23 cellular contexts compared by ENCODE assay signal in genomic region chr7:79341902-79342301, GRCh38.
"Had no signal": no experiment of that assay in that cellular context is flagged by ENCODE, and none has a peak within 500 bp of the region (broad histone marks: within the 10 kb centered on the region; RNA-seq: fewer than 3 reads in every experiment).

No MANE protein-coding gene starts in this region.

- H3K9me3 ChIP-seq: gastroesophageal sphincter, mucosa of descending colon, right atrium auricular region, suprapubic skin, transverse colon had no signal

- H3K4me1 Mint-ChIP-seq: central memory CD8-positive, alpha-beta T cell; immature natural killer cell; naive B cell; stimulated activated naive CD8-positive, alpha-beta T cell treated with anti-CD3 and anti-CD28 coated beads, Interleukin-15, amount 100 ng/mL, for 72 hours; T-cell had no signal

- H3K9me3 Mint-ChIP-seq: naive B cell; neural progenitor cell; stimulated activated naive CD8-positive, alpha-beta T cell treated with anti-CD3 and anti-CD28 coated beads, Interleukin-15, amount 100 ng/mL, for 72 hours had no signal

- H2AFZ ChIP-seq: neural progenitor cell had no signal

- H3K4me3 Mint-ChIP-seq: central memory CD8-positive, alpha-beta T cell; immature natural killer cell; naive B cell; neural progenitor cell; stimulated activated naive CD8-positive, alpha-beta T cell treated with anti-CD3 and anti-CD28 coated beads, Interleukin-15, amount 100 ng/mL, for 72 hours; T-cell had no signal

- H3K9ac ChIP-seq: neural progenitor cell had no signal

- H3K27ac ChIP-seq: coronary artery, gastroesophageal sphincter, neural progenitor cell, right atrium auricular region, SK-N-MC, suprapubic skin, transverse colon had no signal

- H3K27me3 ChIP-seq: gastroesophageal sphincter, neural progenitor cell, right atrium auricular region, suprapubic skin, transverse colon had no signal

- H3K27me3 Mint-ChIP-seq: central memory CD8-positive, alpha-beta T cell; naive B cell; progenitor cell of endocrine pancreas had no signal

- H3K4me1 ChIP-seq: gastroesophageal sphincter, neural progenitor cell, right atrium auricular region, suprapubic skin, transverse colon had no signal

- H3K36me3 ChIP-seq: gastroesophageal sphincter, neural progenitor cell, right atrium auricular region, suprapubic skin, transverse colon had no signal

- H3K27ac Mint-ChIP-seq: immature natural killer cell; naive B cell; neural progenitor cell; progenitor cell of endocrine pancreas; stimulated activated naive CD8-positive, alpha-beta T cell treated with anti-CD3 and anti-CD28 coated beads, Interleukin-15, amount 100 ng/mL, for 72 hours; T-cell had no signal

- DNase-seq: activated CD4-positive, alpha-beta T cell treated with anti-CD3 and anti-CD28 coated beads, Interleukin-2, amount 50 U/mL, for 1 hour; activated CD4-positive, CD25-positive, alpha-beta regulatory T cell treated with anti-CD3 and anti-CD28 coated beads, Interleukin-2, amount 50 U/mL, for 72 hours; activated CD8-positive, alpha-beta memory T cell treated with anti-CD3 and anti-CD28 coated beads, Interleukin-2, amount 50 U/mL, for 4 hours; activated effector memory CD4-positive, alpha-beta T cell treated with Interleukin-2 at 50 U/mL for 16 hours; activated naive CD4-positive, alpha-beta T cell treated with anti-CD3 and anti-CD28 coated beads, Interleukin-2, amount 50 U/mL, for 16 hours; activated T-cell treated with anti-CD3 and anti-CD28 coated beads, Interleukin-2, amount 50 U/mL, for 48 hours; aorta; immature natural killer cell; left cardiac atrium; mammary epithelial cell; mucosa of descending colon; naive B cell; stimulated activated naive CD8-positive, alpha-beta T cell treated with anti-CD3 and anti-CD28 coated beads, Interleukin-15, amount 100 ng/mL, for 72 hours; T-cell; transverse colon had no signal

- H3K36me3 Mint-ChIP-seq: immature natural killer cell, naive B cell, neural progenitor cell, T-cell had no signal

- H3K4me2 ChIP-seq: neural progenitor cell had no signal

- H3K4me3 ChIP-seq: coronary artery, gastroesophageal sphincter, mucosa of descending colon, neural progenitor cell, right atrium auricular region, SK-N-MC, suprapubic skin, transverse colon had no signal

- ATAC-seq: gastroesophageal sphincter; left cardiac atrium; mucosa of descending colon; stimulated activated naive CD8-positive, alpha-beta T cell treated with anti-CD3 and anti-CD28 coated beads, Interleukin-15, amount 100 ng/mL, for 72 hours; T-cell had no signal
